In the genomic region with DNA sequence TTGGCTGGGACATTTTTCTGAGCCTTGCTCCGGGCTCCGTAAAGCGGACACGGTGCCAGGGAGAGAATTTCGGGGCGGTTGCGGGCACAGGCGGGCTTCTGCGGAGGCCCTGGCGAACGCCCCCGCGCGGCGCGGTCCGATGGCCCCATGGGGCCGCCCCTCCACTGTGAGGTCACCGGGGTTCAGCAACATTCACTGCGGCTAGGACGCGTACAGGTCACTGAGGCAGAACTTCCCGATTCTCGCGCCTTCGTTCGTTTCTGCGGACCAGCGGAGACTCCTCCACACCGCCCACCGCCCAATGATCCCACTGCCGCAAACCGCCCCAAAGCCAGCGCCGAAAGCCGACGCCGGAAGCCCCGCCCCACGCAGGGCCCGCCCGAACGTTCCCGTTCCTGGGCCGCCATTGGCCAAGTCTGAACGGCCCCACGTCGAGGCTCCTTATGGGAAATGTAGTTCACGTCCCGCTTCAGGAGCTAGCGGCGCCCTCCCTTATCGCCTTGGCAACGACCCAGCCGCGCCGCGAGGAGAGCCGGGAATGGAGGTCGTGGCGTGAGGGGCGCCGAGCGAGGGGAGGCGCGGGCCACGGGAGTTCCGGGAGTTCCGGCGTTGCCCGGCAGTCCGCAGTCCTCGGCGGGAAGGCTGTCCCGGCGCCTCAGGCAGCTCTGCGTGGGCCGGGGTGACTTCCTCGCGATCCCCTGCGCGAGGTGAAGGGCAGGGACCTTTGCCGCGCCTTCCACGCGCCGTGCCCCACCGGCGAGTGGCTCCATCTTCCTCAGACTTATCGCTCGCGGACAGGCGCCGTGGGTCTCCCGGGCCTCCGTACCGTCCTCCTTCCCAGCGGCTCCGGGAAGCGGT, we compare ENCODE assay signal across 8 cellular contexts. TPM values are rescaled to one million over a fixed set of nuclear protein-coding genes. Genes with fewer than 3 reads are reported as not detected.
DNase-seq lines count a peak whose midpoint lies in the region; ATAC-seq, FAIRE-seq and TF ChIP-seq lines count a peak whose summit lies in the region.

A gene (plus strand): TSS at position 498 of the 858 bp plus-strand sequence. CDS start 499 bp downstream, outside the sequence.

- 0 to 1% methylated on average over 96 to 100 of the region's 100 CpGs for WGBS in pancreas, 2 donors

- H3K27ac Mint-ChIP-seq in activated naive CD8-positive, alpha-beta T cell treated with anti-CD3 and anti-CD28 coated beads, Interleukin-2, amount 50 U/mL, for 24 hours: peak within 1 kb of the TSS; percentile 94

- no peaks in the 10 kb centered on the region for H3K27me3 Mint-ChIP-seq in activated naive CD8-positive, alpha-beta T cell treated with anti-CD3 and anti-CD28 coated beads, Interleukin-2, amount 50 U/mL, for 24 hours

- peaks cover 8% of the 10 kb centered on the region; the same call in 1 of the 2 replicates for H3F3A ChIP-seq in SU-DHL-6 (ENCODE audit: insufficient read depth)

- H3K27me3 ChIP-seq in SU-DHL-6 (ENCODE audit: low read length) (no peaks in the 10 kb centered on the region), pancreas (no peaks in the 10 kb centered on the region), tibial artery (no peaks in the 10 kb centered on the region)

- H3K9me3 ChIP-seq in SU-DHL-6 (ENCODE audit: insufficient read depth, low read length) (no peaks in the 10 kb centered on the region), pancreas (no peaks in the 10 kb centered on the region), tibial artery (no peaks in the 10 kb centered on the region)

- H3K4me1 ChIP-seq in pancreas (peaks cover 0 to 12% (median 8%) of the 10 kb centered on the region in 3 donors), tibial artery (peaks cover 0 to 22% (median 18%) of the 10 kb centered on the region in 4 donors)

- no peaks in the 10 kb centered on the region for H3K9me3 Mint-ChIP-seq in activated naive CD8-positive, alpha-beta T cell treated with anti-CD3 and anti-CD28 coated beads, Interleukin-2, amount 50 U/mL, for 24 hours

- no peaks in the 10 kb centered on the region for H4K20me1 ChIP-seq in SU-DHL-6 (ENCODE audit: low read depth, low read length)

- peaks cover 11% of the 10 kb centered on the region for H3K36me3 Mint-ChIP-seq in activated naive CD8-positive, alpha-beta T cell treated with anti-CD3 and anti-CD28 coated beads, Interleukin-2, amount 50 U/mL, for 24 hours (ENCODE audit: low read depth)

- no peak for FAIRE-seq in pancreas (lab: Jason Lieb, UNC)

- H3K27ac ChIP-seq in SU-DHL-6 (ENCODE audit: low read depth, low read length): peak within 1 kb of the TSS; percentile 51
- peak within 1 kb of the TSS; percentile 58 to 77 (median 69) for H3K27ac ChIP-seq in pancreas
- H3K27ac ChIP-seq in tibial artery: peak within 1 kb of the TSS; percentile 86 to 92

- no peaks in the 10 kb centered on the region for H3K36me3 ChIP-seq in SU-DHL-6 (ENCODE audit: low read length)
- no peaks in the 10 kb centered on the region for H3K36me3 ChIP-seq in pancreas
- peaks cover 0 to 6% (median 2%) of the 10 kb centered on the region in 3 donors for H3K36me3 ChIP-seq in tibial artery

- H3K4me1 Mint-ChIP-seq in activated naive CD8-positive, alpha-beta T cell treated with anti-CD3 and anti-CD28 coated beads, Interleukin-2, amount 50 U/mL, for 24 hours: peaks cover 34% of the 10 kb centered on the region

- peak within 1 kb of the TSS; percentile 73 for H3K4me2 ChIP-seq in SU-DHL-6 (ENCODE audit: low read depth, low read length, poor library complexity, severe bottlenecking)

- intact Hi-C loops in Right ventricle myocardium superior (cut with DNase I) (no loop called here), pancreas (cut with DNase I) (no loop called here), tibial artery (cut with DNase I; ENCODE audit: low total_unique reads) (no loop called here)

- peak within 1 kb of the TSS; percentile 91 for H3K4me3 Mint-ChIP-seq in activated naive CD8-positive, alpha-beta T cell treated with anti-CD3 and anti-CD28 coated beads, Interleukin-2, amount 50 U/mL, for 24 hours

- peak; percentile 16 for TF ChIP-seq CTCF in GM12873 (IDR thresholded peaks at IDR 0.05; ENCODE audit: insufficient read depth, low read depth, low read length, missing control alignments)
- TF ChIP-seq CTCF in SU-DHL-6 (IDR thresholded peaks at IDR 0.05; ENCODE audit: insufficient read depth, low read length, poor library complexity, severe bottlenecking): no peak
- no peak for TF ChIP-seq CTCF in pancreas (IDR thresholded peaks at IDR 0.05)
- no peak for TF ChIP-seq CTCF in tibial artery (IDR thresholded peaks at IDR 0.05)

- H3K4me3 ChIP-seq in SU-DHL-6 (ENCODE audit: insufficient read depth, low read length, poor library complexity, severe bottlenecking) (peak within 1 kb of the TSS; percentile 67), pancreas (peak within 1 kb of the TSS; percentile 89 to 98 (median 96)), tibial artery (peak within 1 kb of the TSS; percentile 76 to 99)

- ATAC-seq in HG02763 (IDR thresholded peaks at IDR 0.05; ENCODE audit: unreplicated experiment) (peak; percentile 94), Right ventricle myocardium superior (ENCODE audit: poor library complexity) (peak; percentile 99), pancreas (peak; percentile 97 to 99 (median 98))
- peak; percentile 96 for ATAC-seq in activated naive CD8-positive, alpha-beta T cell treated with anti-CD3 and anti-CD28 coated beads, Interleukin-2, amount 50 U/mL, for 24 hours

- H3K9ac ChIP-seq in SU-DHL-6 (ENCODE audit: low read length): peak within 1 kb of the TSS; percentile 72

- peak; percentile 93 to 97 (median 96) for DNase-seq in NCI-H1417 (lab: John Stamatoyannopoulos, UW)
- DNase-seq in activated naive CD8-positive, alpha-beta T cell treated with anti-CD3 and anti-CD28 coated beads, Interleukin-2, amount 50 U/mL, for 24 hours: peak; percentile 95
- peak; percentile 97 for DNase-seq in Right ventricle myocardium superior
- DNase-seq in pancreas: peak; percentile 93 to 97 (median 95)
- DNase-seq in tibial artery: peak; percentile 94 to 96

- H3K79me2 ChIP-seq in SU-DHL-6 (ENCODE audit: insufficient read depth, low read length): no peaks in the 10 kb centered on the region

- H3K9me2 ChIP-seq in SU-DHL-6 (replicated peaks; ENCODE audit: insufficient read depth, low read length): no peaks in the 10 kb centered on the region

- H2AFZ ChIP-seq in SU-DHL-6 (ENCODE audit: low read depth, low read length, severe bottlenecking): peak within 1 kb of the TSS; percentile 85

RNA-seq across cellular contexts. Expression of the gene that starts here (rescaled TPM):
- total RNA-seq in Right ventricle myocardium superior (16.1 TPM), pancreas (1 to 10 TPM; 4.3 to 8.5 (median 5.1) TPM)
- 1 to 10 TPM; 4.1 to 6.5 TPM for polyA plus RNA-seq in pancreas

Comparison
In these comparisons a context has a peak if more than half of its experiments do, and no peak if none do; other contexts are left out.
1. Peak in every context shown above with its lines: DNase-seq, ATAC-seq, H3K4me3 ChIP-seq and H3K27ac ChIP-seq.